10 cellular contexts compared by ENCODE assay signal in genomic region chr5:95725937-95726810, GRCh38. TPM values are rescaled to one million over a fixed set of nuclear protein-coding genes. Genes with fewer than 3 reads are reported as not detected.
A peak's percentile ranks its signal among the peaks of the same experiment; 100 is the strongest.
DNase-seq lines count a peak whose midpoint lies in the region; ATAC-seq and TF ChIP-seq lines count a peak whose summit lies in the region.
"Had no signal": no experiment of that assay in that cellular context is flagged by ENCODE, and none has a peak within 500 bp of the region (broad histone marks: within the 10 kb centered on the region; RNA-seq: fewer than 3 reads in every experiment).

No MANE protein-coding gene starts in this region.

- TF ChIP-seq POLR2A in heart left ventricle (IDR thresholded peaks at IDR 0.05): no peak
- no peak for TF ChIP-seq POLR2A in transverse colon (IDR thresholded peaks at IDR 0.05)

- ATAC-seq in heart left ventricle: no peak
- ATAC-seq in heart right ventricle: no peak

- no peak for TF ChIP-seq EP300 in transverse colon (IDR thresholded peaks at IDR 0.05; ENCODE audit: low read depth)

- peak overlapping the region; percentile 85 for H3K4me2 ChIP-seq in Loucy (ENCODE audit: low read depth, low read length, poor library complexity, severe bottlenecking)

- H3K9me3 ChIP-seq in heart left ventricle (no peaks in the 10 kb centered on the region), heart right ventricle (no peaks in the 10 kb centered on the region), Loucy (ENCODE audit: insufficient read depth, low read depth, low read length) (no peaks in the 10 kb centered on the region), transverse colon (no peaks in the 10 kb centered on the region)

- peaks cover 0 to 73% (median 44%) of the 10 kb centered on the region in 12 donors for H3K4me1 ChIP-seq in heart left ventricle
- peaks cover 0 to 74% (median 67%) of the 10 kb centered on the region in 9 donors for H3K4me1 ChIP-seq in heart right ventricle
- H3K4me1 ChIP-seq in Loucy (ENCODE audit: insufficient read depth, low read length, poor library complexity, severe bottlenecking): peaks cover 75% of the 10 kb centered on the region
- peaks cover 4 to 70% (median 21%) of the 10 kb centered on the region in 4 donors for H3K4me1 ChIP-seq in transverse colon

- peaks cover 13% of the 10 kb centered on the region; the same call in 1 of the 2 replicates for H3K79me2 ChIP-seq in Loucy (ENCODE audit: insufficient read depth, low read length)

- TF ChIP-seq CTCF in heart left ventricle (IDR thresholded peaks at IDR 0.05): no peak
- no peak for TF ChIP-seq CTCF in heart right ventricle (IDR thresholded peaks at IDR 0.05)
- TF ChIP-seq CTCF in Loucy (conservative IDR thresholded peaks at IDR 0.05; ENCODE audit: low read length): no peak
- TF ChIP-seq CTCF in transverse colon (IDR thresholded peaks at IDR 0.05): no peak

- H3K27me3 ChIP-seq in heart left ventricle (no peaks in the 10 kb centered on the region), heart right ventricle (no peaks in the 10 kb centered on the region), Loucy (ENCODE audit: insufficient read depth, low read length, poor library complexity, severe bottlenecking) (no peaks in the 10 kb centered on the region), transverse colon (no peaks in the 10 kb centered on the region)

- H3K9ac ChIP-seq in Loucy (ENCODE audit: low read depth, low read length, poor library complexity, severe bottlenecking): peak overlapping the region; percentile 45

- H3F3A ChIP-seq in Loucy (ENCODE audit: low read depth): no peaks in the 10 kb centered on the region

- H2AFZ ChIP-seq in Loucy (ENCODE audit: low read length): peak overlapping the region; percentile 81

- H3K4me3 ChIP-seq in heart left ventricle (no peak overlapping the region), heart right ventricle (no peak overlapping the region), Loucy (ENCODE audit: low read length, poor library complexity, severe bottlenecking) (peak overlapping the region; percentile 57), transverse colon (no peak overlapping the region)

- 70 to 78% (median 75%) methylated on average over 4 of the region's 4 CpGs for WGBS in heart left ventricle, 4 donors
- 64 to 77% methylated on average over 4 of the region's 4 CpGs for WGBS in heart right ventricle, 2 donors
- WGBS in transverse colon (ENCODE audit: low coverage in 1 of 2), 2 donors: 64% methylated on average over 4 of the region's 4 CpGs

- intact Hi-C loops in heart left ventricle (cut with DNase I): loop anchor here in 2 of 10 donors (2.0 to 5.0 kb wide), 2 partner anchors 55 to 59 kb away; no protein-coding TSS in a partner anchor
- intact Hi-C loops in heart right ventricle (cut with DNase I): loop anchor here in 1 of 10 donors (10.0 kb wide), 1 partner anchor 61 kb away; no protein-coding TSS in a partner anchor
- intact Hi-C loops in transverse colon (cut with DNase I; ENCODE audit: low total_unique reads): no loop called here
- intact Hi-C loops in posterior cingulate gyrus (cut with DNase I): no loop called here

- DNase-seq in heart left ventricle (no peak), heart right ventricle (no peak), fibroblast of gingiva (ENCODE audit: low read depth) (peak; percentile 86), transverse colon (no peak), posterior cingulate gyrus (no peak), HPDE6-E6E7 (ENCODE audit: extremely low spot score) (no peak)
- DNase-seq in activated CD4-positive, alpha-beta T cell treated with anti-CD3 and anti-CD28 coated beads for 48 hours: no peak
- DNase-seq: activated CD8-positive, alpha-beta memory T cell treated with anti-CD3 and anti-CD28 coated beads, Interleukin-2, amount 50 U/mL, for 48 hours; small intestine had no signal

- H3K36me3 ChIP-seq in heart left ventricle (no peaks in the 10 kb centered on the region), heart right ventricle (no peaks in the 10 kb centered on the region), Loucy (ENCODE audit: insufficient read depth, low read length) (no peaks in the 10 kb centered on the region), transverse colon (no peaks in the 10 kb centered on the region)

- no peaks in the 10 kb centered on the region for H4K20me1 ChIP-seq in Loucy (ENCODE audit: insufficient read depth, low read length, poor library complexity, severe bottlenecking)

- in situ Hi-C loops in transverse colon (cut with MboI; ENCODE audit: low pct_ligation_motif_present in 1 of 4, low pct_unique_long_range_greater_than_20kb in 1 of 4, low sequenced_read_pairs in 3 of 4): loop anchor here in 1 of 4 donors (10.0 kb wide), 1 partner anchor 61 kb away; no protein-coding TSS in a partner anchor

- H3K9me2 ChIP-seq in Loucy (replicated peaks; ENCODE audit: low read depth, low read length): no peaks in the 10 kb centered on the region

- H3K27ac ChIP-seq in heart left ventricle: peak overlapping the region in 10 of 12 donors; percentile 14 to 92 (median 42)
- peak overlapping the region in 5 of 10 donors; percentile 27 to 70 (median 67) for H3K27ac ChIP-seq in heart right ventricle
- H3K27ac ChIP-seq in transverse colon: peak overlapping the region; percentile 47 to 95 (median 71)

RNA-seq across cellular contexts. Expression of gene RHOBTB3, which starts 5.0 kb away (rescaled TPM):
- total RNA-seq in heart left ventricle (100 to 1,000 TPM in 2 of 9 donors, 10 to 100 TPM in 7; 62.9 to 116 (median 86.7) TPM), heart right ventricle (100 to 1,000 TPM in 2 of 10 donors, 10 to 100 TPM in 8; 73.1 to 124 (median 94.4) TPM), transverse colon (100 to 1,000 TPM in 1 of 4 donors, 10 to 100 TPM in 3; 53.0 to 143 (median 84.2) TPM)
- polyA plus RNA-seq in heart left ventricle (10 to 100 TPM; 24.3 to 30.2 TPM), heart right ventricle (10 to 100 TPM; 15.0 to 30.4 TPM)

RNA-seq across cellular contexts. Expression of gene SPATA9, which starts 43.4 kb away (rescaled TPM):
- under 1 TPM in 2 of 9 donors, not detected in 7; 0.79 to 0.99 TPM for total RNA-seq in heart left ventricle
- polyA plus RNA-seq in heart left ventricle: under 1 TPM; 0.17 to 0.27 TPM
- not detected for total RNA-seq in heart right ventricle
- under 1 TPM; 0.13 to 0.59 TPM for polyA plus RNA-seq in heart right ventricle
- 1 to 10 TPM in 1 of 4 donors, under 1 TPM in 1, not detected in 2; 0.82 to 1.5 TPM for total RNA-seq in transverse colon
